16 cellular contexts compared by ENCODE assay signal in genomic region chr15:44550734-44551133, GRCh38. TPM values are rescaled to one million over a fixed set of nuclear protein-coding genes. Genes with fewer than 3 reads are reported as not detected.
DNase-seq lines count a peak whose midpoint lies in the region; ATAC-seq lines count a peak whose summit lies in the region.
"Had no signal": no experiment of that assay in that cellular context is flagged by ENCODE, and none has a peak within 500 bp of the region (broad histone marks: within the 10 kb centered on the region; RNA-seq: fewer than 3 reads in every experiment).

No MANE protein-coding gene starts in this region.

- DNase-seq in activated T-cell treated with anti-CD3 and anti-CD28 coated beads, Interleukin-2, amount 50 U/mL, for 72 hours = no peak
- no peak for DNase-seq in activated T-cell treated with anti-CD3 and anti-CD28 coated beads, Interleukin-2, amount 50 U/mL, for 48 hours
- no peak for DNase-seq in memory B cell (ENCODE audit: low spot score in 2 of 2)
- DNase-seq in stimulated activated naive CD8-positive, alpha-beta T cell treated with anti-CD3 and anti-CD28 coated beads, Interleukin-15, amount 100 ng/mL, for 72 hours = no peak
- DNase-seq in left colon = no peak
- DNase-seq in activated CD8-positive, alpha-beta memory T cell treated with anti-CD3 and anti-CD28 coated beads, Interleukin-2, amount 10 ng/mL, durations not matched to agents 7 days and 5 days = no peak
- DNase-seq: DMS 273 treated with DMSO at 0.1 percent for 48 hours, MM.1S, NCI-H1105, NCI-H187, NCI-H446, NCI-H748 treated with DMSO at 0.1 percent for 48 hours, SHP77 had no signal

- no peaks in the 10 kb centered on the region for H3K27me3 Mint-ChIP-seq in activated T-cell treated with anti-CD3 and anti-CD28 coated beads, Interleukin-2, amount 50 U/mL, for 72 hours (ENCODE audit: low read depth)
- H3K27me3 Mint-ChIP-seq in IgD-negative memory B cell (no peaks in the 10 kb centered on the region), memory B cell (no peaks in the 10 kb centered on the region)
- H3K27me3 Mint-ChIP-seq in stimulated activated naive CD8-positive, alpha-beta T cell treated with anti-CD3 and anti-CD28 coated beads, Interleukin-15, amount 100 ng/mL, for 72 hours = no peaks in the 10 kb centered on the region
- H3K27me3 Mint-ChIP-seq in activated CD8-positive, alpha-beta memory T cell treated with anti-CD3 and anti-CD28 coated beads, Interleukin-2, amount 10 ng/mL, durations not matched to agents 7 days and 5 days = no peaks in the 10 kb centered on the region
- H3K27me3 Mint-ChIP-seq: CD8-positive, alpha-beta memory T cell had no signal

- no peak for ATAC-seq in activated T-cell treated with anti-CD3 and anti-CD28 coated beads, Interleukin-2, amount 50 U/mL, for 72 hours (replicated peaks in 1 of 2)
- peak; percentile 66 for ATAC-seq in memory B cell (ENCODE audit: low read depth)
- no peak for ATAC-seq in stimulated activated naive CD8-positive, alpha-beta T cell treated with anti-CD3 and anti-CD28 coated beads, Interleukin-15, amount 100 ng/mL, for 72 hours
- no peak for ATAC-seq in left colon
- ATAC-seq in activated CD8-positive, alpha-beta memory T cell treated with anti-CD3 and anti-CD28 coated beads, Interleukin-2, amount 10 ng/mL, durations not matched to agents 7 days and 5 days = no peak
- ATAC-seq: HepG2 had no signal

- H3K4me3 Mint-ChIP-seq in activated T-cell treated with anti-CD3 and anti-CD28 coated beads, Interleukin-2, amount 50 U/mL, for 72 hours = no peak overlapping the region
- H3K4me3 Mint-ChIP-seq in IgD-negative memory B cell (peak overlapping the region in 2 of 4 donors; percentile 0 to 84), memory B cell (no peak overlapping the region)
- H3K4me3 Mint-ChIP-seq in stimulated activated naive CD8-positive, alpha-beta T cell treated with anti-CD3 and anti-CD28 coated beads, Interleukin-15, amount 100 ng/mL, for 72 hours = no peak overlapping the region
- H3K4me3 Mint-ChIP-seq in activated CD8-positive, alpha-beta memory T cell treated with anti-CD3 and anti-CD28 coated beads, Interleukin-2, amount 10 ng/mL, durations not matched to agents 7 days and 5 days = no peak overlapping the region

- H3K27ac Mint-ChIP-seq in activated T-cell treated with anti-CD3 and anti-CD28 coated beads, Interleukin-2, amount 50 U/mL, for 72 hours = peak overlapping the region; percentile 25
- H3K27ac Mint-ChIP-seq in IgD-negative memory B cell = peak overlapping the region; percentile 18 to 85 (median 32)
- peak overlapping the region; percentile 51 for H3K27ac Mint-ChIP-seq in memory B cell
- H3K27ac Mint-ChIP-seq in stimulated activated naive CD8-positive, alpha-beta T cell treated with anti-CD3 and anti-CD28 coated beads, Interleukin-15, amount 100 ng/mL, for 72 hours = peak overlapping the region in 1 of 2 donors; percentile 11
- no peak overlapping the region for H3K27ac Mint-ChIP-seq in activated CD8-positive, alpha-beta memory T cell treated with anti-CD3 and anti-CD28 coated beads, Interleukin-2, amount 10 ng/mL, durations not matched to agents 7 days and 5 days

- intact Hi-C loops in left colon (cut with DNase I, micrococcal nuclease) = no loop called here

- peaks cover 0 to 35% of the 10 kb centered on the region in 2 donors for H3K36me3 Mint-ChIP-seq in activated T-cell treated with anti-CD3 and anti-CD28 coated beads, Interleukin-2, amount 50 U/mL, for 72 hours (ENCODE audit: insufficient read depth in 2 of 2)
- H3K36me3 Mint-ChIP-seq in IgD-negative memory B cell (no peaks in the 10 kb centered on the region), memory B cell (peaks cover 11% of the 10 kb centered on the region)
- peaks cover 43% of the 10 kb centered on the region for H3K36me3 Mint-ChIP-seq in activated CD8-positive, alpha-beta memory T cell treated with anti-CD3 and anti-CD28 coated beads, Interleukin-2, amount 10 ng/mL, durations not matched to agents 7 days and 5 days

- H3K4me1 Mint-ChIP-seq in activated T-cell treated with anti-CD3 and anti-CD28 coated beads, Interleukin-2, amount 50 U/mL, for 72 hours (ENCODE audit: low read depth) = peaks cover 52% of the 10 kb centered on the region
- peaks cover 21 to 31% (median 25%) of the 10 kb centered on the region in 3 donors for H3K4me1 Mint-ChIP-seq in IgD-negative memory B cell
- H3K4me1 Mint-ChIP-seq in memory B cell = peaks cover 6% of the 10 kb centered on the region
- peaks cover 37% of the 10 kb centered on the region for H3K4me1 Mint-ChIP-seq in stimulated activated naive CD8-positive, alpha-beta T cell treated with anti-CD3 and anti-CD28 coated beads, Interleukin-15, amount 100 ng/mL, for 72 hours
- peaks cover 28% of the 10 kb centered on the region for H3K4me1 Mint-ChIP-seq in activated CD8-positive, alpha-beta memory T cell treated with anti-CD3 and anti-CD28 coated beads, Interleukin-2, amount 10 ng/mL, durations not matched to agents 7 days and 5 days

- CTCF ChIA-PET in activated CD8-positive, alpha-beta memory T cell treated with anti-CD3 and anti-CD28 coated beads, Interleukin-2, amount 10 ng/mL, durations not matched to agents 7 days and 5 days (lab: Charles Lee) = interaction anchor here (1.3 kb wide), 2 partner anchors 12 to 238 kb away, joined by 3 read pairs; no protein-coding TSS in a partner anchor

- H3K9me3 Mint-ChIP-seq in activated T-cell treated with anti-CD3 and anti-CD28 coated beads, Interleukin-2, amount 50 U/mL, for 72 hours = no peaks in the 10 kb centered on the region
- no peaks in the 10 kb centered on the region for H3K9me3 Mint-ChIP-seq in IgD-negative memory B cell
- no peaks in the 10 kb centered on the region for H3K9me3 Mint-ChIP-seq in memory B cell
- H3K9me3 Mint-ChIP-seq in stimulated activated naive CD8-positive, alpha-beta T cell treated with anti-CD3 and anti-CD28 coated beads, Interleukin-15, amount 100 ng/mL, for 72 hours = no peaks in the 10 kb centered on the region
- no peaks in the 10 kb centered on the region for H3K9me3 Mint-ChIP-seq in activated CD8-positive, alpha-beta memory T cell treated with anti-CD3 and anti-CD28 coated beads, Interleukin-2, amount 10 ng/mL, durations not matched to agents 7 days and 5 days (ENCODE audit: low read depth)
- H3K9me3 Mint-ChIP-seq: CD8-positive, alpha-beta memory T cell had no signal

RNA-seq across cellular contexts. Expression of gene EIF3J, which starts 13.8 kb away (rescaled TPM):
- total RNA-seq in activated T-cell treated with anti-CD3 and anti-CD28 coated beads, Interleukin-2, amount 50 U/mL, for 72 hours = 10 to 100 TPM; 61.1 to 64.9 TPM
- polyA plus RNA-seq in IgD-negative memory B cell = 15.4 TPM
- total RNA-seq in left colon = 10 to 100 TPM; 49.1 to 60.2 TPM
- total RNA-seq in activated CD8-positive, alpha-beta memory T cell treated with anti-CD3 and anti-CD28 coated beads, Interleukin-2, amount 10 ng/mL, durations not matched to agents 7 days and 5 days = 100 to 1,000 TPM in 1 of 2 experiments, 10 to 100 TPM in 1; 75.8 to 124 TPM
